In the genomic region with DNA sequence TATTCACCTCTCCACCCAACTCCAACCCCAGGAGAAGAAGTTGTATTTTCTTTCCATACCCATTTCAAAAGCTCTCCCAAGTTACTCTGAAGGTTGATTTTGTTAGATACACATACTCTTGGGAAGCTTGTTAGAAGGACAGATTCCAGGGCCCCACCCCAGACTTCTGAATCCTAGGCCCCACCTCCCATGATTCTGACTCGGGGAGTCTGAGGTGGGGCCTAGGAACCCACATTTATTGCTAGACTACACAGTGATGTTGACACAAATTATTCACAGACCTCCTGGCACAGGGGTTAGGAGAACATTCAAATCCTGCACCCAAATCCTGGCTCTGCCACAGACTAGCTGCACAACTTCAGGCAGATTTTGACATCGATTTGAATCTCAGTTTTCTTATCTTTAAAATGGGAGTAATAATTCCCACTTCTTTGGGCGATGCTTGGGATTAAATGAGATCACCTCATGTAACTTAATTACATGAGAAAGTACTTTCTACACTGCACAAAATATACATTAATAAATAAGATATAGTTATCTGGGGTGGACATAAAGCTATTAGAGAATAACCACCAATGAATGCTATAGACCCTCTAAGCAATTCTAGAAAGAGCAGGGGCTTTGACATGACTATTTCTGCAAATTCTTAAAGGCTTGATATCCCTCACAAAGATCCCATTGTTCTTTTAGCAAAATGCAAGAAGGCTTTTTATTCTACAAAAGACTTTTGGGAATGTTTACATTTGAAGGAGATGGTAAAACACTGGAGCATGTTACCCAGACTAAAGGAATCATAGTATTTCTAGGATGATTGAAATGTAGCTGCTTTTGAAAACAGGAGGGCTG, we compare ENCODE assay signal across 1 cellular context.
TF ChIP-seq lines count a peak whose summit lies in the region.

No MANE protein-coding gene starts in this region.

TF ChIP-seq in SK-N-SH, 30 proteins besides CTCF, POLR2A, EP300 and RAD21:
- no peak for TF ChIP-seq FOXM1 (IDR thresholded peaks at IDR 0.05; ENCODE audit: low read depth)
- TF ChIP-seq ZBTB33 (IDR thresholded peaks at IDR 0.05; ENCODE audit: borderline replicate concordance, low read depth): no peak
- no peak for TF ChIP-seq MXI1 (IDR thresholded peaks at IDR 0.05; ENCODE audit: low read depth, low read length)
- TF ChIP-seq JUND (IDR thresholded peaks at IDR 0.05): no peak
- TF ChIP-seq FOXJ3 (CRISPR knock-in tag; IDR thresholded peaks at IDR 0.05): no peak
- no peak for TF ChIP-seq MEF2A (IDR thresholded peaks at IDR 0.05; ENCODE audit: borderline replicate concordance, low read depth)
- TF ChIP-seq GABPA (IDR thresholded peaks at IDR 0.05; ENCODE audit: low read depth): no peak
- TF ChIP-seq USF2 (IDR thresholded peaks at IDR 0.05; ENCODE audit: borderline replicate concordance, low read depth, low read length): no peak
- TF ChIP-seq GATA2 (CRISPR knock-in tag; IDR thresholded peaks at IDR 0.05): no peak
- no peak for TF ChIP-seq RFX5 (IDR thresholded peaks at IDR 0.05; ENCODE audit: low read length)
- no peak for TF ChIP-seq RXRA (IDR thresholded peaks at IDR 0.05; ENCODE audit: borderline replicate concordance, low read depth)
- TF ChIP-seq, protein P1, sequence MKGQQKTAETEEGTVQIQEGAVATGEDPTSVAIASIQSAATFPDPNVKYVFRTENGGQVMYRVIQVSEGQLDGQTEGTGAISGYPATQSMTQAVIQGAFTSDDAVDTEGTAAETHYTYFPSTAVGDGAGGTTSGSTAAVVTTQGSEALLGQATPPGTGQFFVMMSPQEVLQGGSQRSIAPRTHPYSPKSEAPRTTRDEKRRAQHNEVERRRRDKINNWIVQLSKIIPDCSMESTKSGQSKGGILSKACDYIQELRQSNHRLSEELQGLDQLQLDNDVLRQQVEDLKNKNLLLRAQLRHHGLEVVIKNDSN (IDR thresholded peaks at IDR 0.05; ENCODE audit: borderline replicate concordance, low read depth): no peak
